ENCODE assay signal across 17 cellular contexts in the genomic region with DNA sequence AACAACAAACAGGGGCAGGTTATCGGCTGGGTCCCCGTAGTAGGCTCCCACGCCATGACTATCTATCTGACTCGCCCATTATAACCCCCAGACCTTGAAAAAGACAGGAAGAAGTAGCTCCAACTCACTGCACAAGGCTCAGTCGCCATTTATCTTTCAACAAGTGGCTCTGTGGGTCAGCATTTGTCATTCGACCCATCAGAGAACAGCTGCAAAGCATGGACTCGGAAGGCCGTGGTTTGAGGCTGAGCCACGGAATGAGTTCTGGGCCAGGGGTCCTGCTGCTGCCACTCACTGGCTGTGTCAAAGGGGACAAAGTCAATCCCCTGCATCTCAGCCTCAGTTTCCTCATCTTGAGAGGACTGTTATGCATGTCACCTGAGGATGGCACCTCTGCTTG.
DNase-seq lines count a peak whose midpoint lies in the region; ATAC-seq and TF ChIP-seq lines count a peak whose summit lies in the region.
"Had no signal": no experiment of that assay in that cellular context is flagged by ENCODE, and none has a peak within 500 bp of the region (broad histone marks: within the 10 kb centered on the region; RNA-seq: fewer than 3 reads in every experiment).

No MANE protein-coding gene starts in this region.

- no peak overlapping the region for H3K14ac ChIP-seq in trophoblast cell (ENCODE audit: low read length)

- H3K36me3 ChIP-seq in SJCRH30 (no peaks in the 10 kb centered on the region), trophoblast cell (ENCODE audit: control insufficient read depth in 1 of 2, insufficient read depth in 2 of 2, low read length in 2 of 2) (no peaks in the 10 kb centered on the region), upper lobe of left lung (no peaks in the 10 kb centered on the region)
- H3K36me3 ChIP-seq: BE2C, BLaER1 had no signal

- intact Hi-C loops in Calu3 (cut with micrococcal nuclease; ENCODE audit: unreplicated experiment), result no loop called here

- H3K9ac ChIP-seq in trophoblast cell (ENCODE audit: low read length), result peak overlapping the region; percentile 64
- H3K9ac ChIP-seq: BLaER1 had no signal

- no peak overlapping the region for H4K91ac ChIP-seq in trophoblast cell (ENCODE audit: low read depth, low read length)

- no peak overlapping the region for H3K4me2 ChIP-seq in trophoblast cell (ENCODE audit: low read length)
- H3K4me2 ChIP-seq: BLaER1 had no signal

- no peak overlapping the region for H2AK5ac ChIP-seq in trophoblast cell (ENCODE audit: low read length)

- no peak for ATAC-seq in upper lobe of left lung (ENCODE audit: low FRiP score in 2 of 2)

- H3K36me3 Mint-ChIP-seq in Calu3 (ENCODE audit: insufficient read depth, unreplicated experiment), result no peaks in the 10 kb centered on the region
- H3K36me3 Mint-ChIP-seq: CD14-positive monocyte; CD4-positive, alpha-beta memory T cell; CD4-positive, CD25-positive, alpha-beta regulatory T cell; CD8-positive, alpha-beta memory T cell had no signal

- no peak overlapping the region for H2AFZ ChIP-seq in trophoblast cell (ENCODE audit: insufficient read depth, low read length, poor library complexity)

- no peak for TF ChIP-seq CTCF in Calu3 (IDR thresholded peaks at IDR 0.05; ENCODE audit: unreplicated experiment)
- TF ChIP-seq CTCF in upper lobe of left lung (IDR thresholded peaks at IDR 0.05), result no peak

- no peak overlapping the region for H2BK5ac ChIP-seq in trophoblast cell (ENCODE audit: low read depth, low read length, poor library complexity)

- H3K4me3 ChIP-seq in SJCRH30 (no peak overlapping the region), trophoblast cell (ENCODE audit: low read depth, low read length) (no peak overlapping the region), upper lobe of left lung (no peak overlapping the region)
- H3K4me3 ChIP-seq: BLaER1 had no signal

- BruUV-seq in Calu3 (replicated peaks; lab: Mats Ljungman, UMichigan), result no TSS peak

- H3K4ac ChIP-seq in trophoblast cell (ENCODE audit: low read depth, low read length), result no peak overlapping the region

- H3K9me3 ChIP-seq in SJCRH30 (replicated peaks) (no peaks in the 10 kb centered on the region), trophoblast cell (ENCODE audit: insufficient read depth, low read depth, low read length) (peaks cover 3% of the 10 kb centered on the region), upper lobe of left lung (no peaks in the 10 kb centered on the region)
- H3K9me3 ChIP-seq: BE2C, BLaER1 had no signal

- peaks cover 73% of the 10 kb centered on the region for H3K27me3 Mint-ChIP-seq in Calu3 (ENCODE audit: unreplicated experiment)
- H3K27me3 Mint-ChIP-seq: CD4-positive, CD25-positive, alpha-beta regulatory T cell had no signal

- H3K4me3 Mint-ChIP-seq in Calu3 (ENCODE audit: low read depth, unreplicated experiment), result no peak overlapping the region
- H3K4me3 Mint-ChIP-seq: CD14-positive monocyte; CD4-positive, alpha-beta memory T cell; CD4-positive, CD25-positive, alpha-beta regulatory T cell; CD8-positive, alpha-beta memory T cell had no signal

- no peak overlapping the region for H3K23ac ChIP-seq in trophoblast cell (ENCODE audit: low read length)

- DNase-seq in SJCRH30, result peak; percentile 31 to 57
- no peak for DNase-seq in trophoblast cell
- no peak for DNase-seq in Calu3
- no peak for DNase-seq in NOMO-1 treated with dmso at 0.1 percent for 144 hours (lab: John Stamatoyannopoulos, UW; ENCODE audit: unreplicated experiment)
- no peak for DNase-seq in upper lobe of left lung
- DNase-seq: 8988T; ACHN; BE2C; C1 segment of cervical spinal cord; CD4-positive, alpha-beta memory T cell; CD4-positive, CD25-positive, alpha-beta regulatory T cell; CD8-positive, alpha-beta memory T cell; COR-L47; DMS79 treated with DMSO at 0.1 percent for 48 hours; GF-D8 had no signal

- H3K79me2 ChIP-seq in trophoblast cell (ENCODE audit: control insufficient read depth, insufficient read depth, low read length, poor library complexity), result no peaks in the 10 kb centered on the region

- CTCF ChIA-PET in Calu3 (lab: Charles Lee), result no interaction called here

- H3K4me1 ChIP-seq in SJCRH30 (peaks cover 5% of the 10 kb centered on the region; the same call in 1 of the 2 replicates), trophoblast cell (ENCODE audit: control insufficient read depth in 1 of 2, insufficient read depth in 2 of 2, low read length in 2 of 2) (no peaks in the 10 kb centered on the region), upper lobe of left lung (no peaks in the 10 kb centered on the region)
- H3K4me1 ChIP-seq: BE2C, BLaER1 had no signal

- no peaks in the 10 kb centered on the region for H3K4me1 Mint-ChIP-seq in Calu3 (ENCODE audit: low read depth, unreplicated experiment)
- H3K4me1 Mint-ChIP-seq: CD14-positive monocyte; CD4-positive, alpha-beta memory T cell; CD4-positive, CD25-positive, alpha-beta regulatory T cell; CD8-positive, alpha-beta memory T cell had no signal

- no peak overlapping the region for H4K12ac ChIP-seq in trophoblast cell (ENCODE audit: low read depth, low read length)

- H2BK12ac ChIP-seq in trophoblast cell (ENCODE audit: low read length), result no peak overlapping the region

- no peak overlapping the region for H2BK120ac ChIP-seq in trophoblast cell (ENCODE audit: insufficient read depth, low read length, poor library complexity)

- no peak overlapping the region for H3K18ac ChIP-seq in trophoblast cell (ENCODE audit: low read length)

- no peak overlapping the region for H3K27ac Mint-ChIP-seq in Calu3 (ENCODE audit: unreplicated experiment)
- H3K27ac Mint-ChIP-seq: CD14-positive monocyte; CD4-positive, alpha-beta memory T cell; CD4-positive, CD25-positive, alpha-beta regulatory T cell; CD8-positive, alpha-beta memory T cell had no signal

- no peak overlapping the region for H4K8ac ChIP-seq in trophoblast cell (ENCODE audit: low read depth, low read length)

- no peaks in the 10 kb centered on the region for H3K79me1 ChIP-seq in trophoblast cell (ENCODE audit: low read length)

- no peaks in the 10 kb centered on the region for H3K9me3 Mint-ChIP-seq in Calu3 (ENCODE audit: low read depth, unreplicated experiment)

- TF ChIP-seq POLR2A in upper lobe of left lung (IDR thresholded peaks at IDR 0.05), result no peak

- TF ChIP-seq EP300 in upper lobe of left lung (IDR thresholded peaks at IDR 0.05), result no peak

- no CpG with 5 or more reads among the region's 9 CpGs for WGBS in trophoblast cell (ENCODE audit: extremely low coverage, insufficient coverage, insufficient read length)
- 65 to 73% methylated on average over 9 of the region's 9 CpGs for WGBS in upper lobe of left lung, 2 donors

- H3K27ac ChIP-seq in SJCRH30 (no peak overlapping the region), trophoblast cell (ENCODE audit: low read depth, low read length) (no peak overlapping the region), upper lobe of left lung (no peak overlapping the region)
- H3K27ac ChIP-seq: BLaER1 had no signal

- H3K27me3 ChIP-seq in SJCRH30, result no peaks in the 10 kb centered on the region
- H3K27me3 ChIP-seq in trophoblast cell (ENCODE audit: insufficient read depth, low read length), result no peaks in the 10 kb centered on the region
- no peaks in the 10 kb centered on the region for H3K27me3 ChIP-seq in upper lobe of left lung
- H3K27me3 ChIP-seq: BE2C, BLaER1 had no signal

Comparison
In these comparisons a context has a peak if more than half of its experiments do, and no peak if none do; other contexts are left out.
1. DNase-seq: peak in SJCRH30 (2 of 2); none in trophoblast cell (0 of 2), Calu3 (single experiment), NOMO-1 treated with dmso at 0.1 percent for 144 hours (single experiment) and upper lobe of left lung (0 of 2).